1 cellular context compared by ENCODE assay signal in genomic region chr12:2637371-2637770, GRCh38.
TF ChIP-seq lines count a peak whose summit lies in the region.

No MANE protein-coding gene starts in this region.

TF ChIP-seq in WTC11, 78 proteins besides CTCF, POLR2A, EP300 and RAD21 (continued from another document):
- TF ChIP-seq ARID4B (CRISPR knock-in tag; IDR thresholded peaks at IDR 0.05; ENCODE audit: borderline replicate concordance) (no peak), FOXJ3 (CRISPR knock-in tag; IDR thresholded peaks at IDR 0.05; ENCODE audit: borderline replicate concordance) (no peak), STAT6 (CRISPR knock-in tag; conservative IDR thresholded peaks at IDR 0.05; ENCODE audit: low read depth) (no peak), E2F1 (CRISPR knock-in tag; IDR thresholded peaks at IDR 0.05) (no peak), NFE2L1 (CRISPR knock-in tag; IDR thresholded peaks at IDR 0.05) (no peak), ZNF121 (CRISPR knock-in tag; IDR thresholded peaks at IDR 0.05) (no peak), ESRRA (CRISPR knock-in tag; IDR thresholded peaks at IDR 0.05; ENCODE audit: borderline replicate concordance) (no peak)
